Comparison of ENCODE assay signal across 8 cellular contexts in genomic region chr17:2123467-2124251, GRCh38.
A peak's percentile ranks its signal among the peaks of the same experiment; 100 is the strongest.
DNase-seq lines count a peak whose midpoint lies in the region; ATAC-seq lines count a peak whose summit lies in the region.

No MANE protein-coding gene starts in this region.

- H3K4me3 Mint-ChIP-seq in activated CD4-positive, alpha-beta T cell treated with anti-CD3 and anti-CD28 coated beads for 36 hours, result no peak overlapping the region
- no peak overlapping the region for H3K4me3 Mint-ChIP-seq in activated CD8-positive, alpha-beta T cell treated with anti-CD3 and anti-CD28 coated beads, Interleukin-2, amount 10 ng/mL, durations not matched to agents 7 days and 5 days
- no peak overlapping the region for H3K4me3 Mint-ChIP-seq in stimulated activated effector memory CD8-positive, alpha-beta T cell treated with anti-CD3 and anti-CD28 coated beads, Interleukin-12 subunit alpha, Interleukin-12 subunit beta, amount 100 ng/mL, for 72 hours

- H3K27ac Mint-ChIP-seq in activated CD4-positive, alpha-beta T cell treated with anti-CD3 and anti-CD28 coated beads for 36 hours, result peak overlapping the region; percentile 43
- peak overlapping the region; percentile 77 for H3K27ac Mint-ChIP-seq in activated CD8-positive, alpha-beta T cell treated with anti-CD3 and anti-CD28 coated beads, Interleukin-2, amount 10 ng/mL, durations not matched to agents 7 days and 5 days
- peak overlapping the region; percentile 81 for H3K27ac Mint-ChIP-seq in stimulated activated effector memory CD8-positive, alpha-beta T cell treated with anti-CD3 and anti-CD28 coated beads, Interleukin-12 subunit alpha, Interleukin-12 subunit beta, amount 100 ng/mL, for 72 hours

- no peaks in the 10 kb centered on the region for H3K27me3 Mint-ChIP-seq in activated CD4-positive, alpha-beta T cell treated with anti-CD3 and anti-CD28 coated beads for 36 hours
- H3K27me3 Mint-ChIP-seq in activated CD8-positive, alpha-beta T cell treated with anti-CD3 and anti-CD28 coated beads, Interleukin-2, amount 10 ng/mL, durations not matched to agents 7 days and 5 days (ENCODE audit: low read depth), result no peaks in the 10 kb centered on the region

- no peak for DNase-seq in activated CD4-positive, alpha-beta T cell treated with anti-CD3 and anti-CD28 coated beads for 36 hours
- no peak for DNase-seq in activated CD4-positive, alpha-beta T cell treated with anti-CD3 and anti-CD28 coated beads, Interleukin-2, amount 50 U/mL, for 48 hours
- DNase-seq in activated CD8-positive, alpha-beta T cell treated with anti-CD3 and anti-CD28 coated beads, Interleukin-2, amount 10 ng/mL, durations not matched to agents 7 days and 5 days, result no peak
- peak; percentile 53 for DNase-seq in left cardiac atrium
- no peak for DNase-seq in stimulated activated effector memory CD8-positive, alpha-beta T cell treated with anti-CD3 and anti-CD28 coated beads, Interleukin-12 subunit alpha, Interleukin-12 subunit beta, amount 100 ng/mL, for 72 hours (ENCODE audit: low spot score in 2 of 2)
- no peak for DNase-seq in NCI-H446 (lab: John Stamatoyannopoulos, UW)
- no peak for DNase-seq in occipital lobe (lab: John Stamatoyannopoulos, UW)

- POLR2A ChIA-PET in activated CD4-positive, alpha-beta T cell treated with anti-CD3 and anti-CD28 coated beads for 36 hours (lab: Charles Lee), result no interaction called here
- POLR2A ChIA-PET in activated CD8-positive, alpha-beta T cell treated with anti-CD3 and anti-CD28 coated beads, Interleukin-2, amount 10 ng/mL, durations not matched to agents 7 days and 5 days (lab: Charles Lee), result interaction anchor here (0.9 kb wide), 1 partner anchor 121 kb away, joined by 4 read pairs; no protein-coding TSS in a partner anchor

- H3K4me1 Mint-ChIP-seq in activated CD4-positive, alpha-beta T cell treated with anti-CD3 and anti-CD28 coated beads for 36 hours, result peaks cover 14% of the 10 kb centered on the region
- H3K4me1 Mint-ChIP-seq in activated CD8-positive, alpha-beta T cell treated with anti-CD3 and anti-CD28 coated beads, Interleukin-2, amount 10 ng/mL, durations not matched to agents 7 days and 5 days (ENCODE audit: low read depth), result peaks cover 27% of the 10 kb centered on the region
- H3K4me1 Mint-ChIP-seq in stimulated activated effector memory CD8-positive, alpha-beta T cell treated with anti-CD3 and anti-CD28 coated beads, Interleukin-12 subunit alpha, Interleukin-12 subunit beta, amount 100 ng/mL, for 72 hours, result peaks cover 15% of the 10 kb centered on the region

- CTCF ChIA-PET in activated CD4-positive, alpha-beta T cell treated with anti-CD3 and anti-CD28 coated beads for 36 hours (lab: Charles Lee), result interaction anchor here (0.5 to 1.0 kb wide), 2 partner anchors 17 to 65 kb away, joined by 3 to 4 read pairs; no protein-coding TSS in a partner anchor
- CTCF ChIA-PET in activated CD8-positive, alpha-beta T cell treated with anti-CD3 and anti-CD28 coated beads, Interleukin-2, amount 10 ng/mL, durations not matched to agents 7 days and 5 days (lab: Charles Lee), result interaction anchor here (0.8 to 3.0 kb wide), 11 partner anchors 10 to 292 kb away, joined by 3 to 10 read pairs (median 3); no protein-coding TSS in a partner anchor

- intact Hi-C loops in activated CD4-positive, alpha-beta T cell treated with anti-CD3 and anti-CD28 coated beads for 36 hours (cut with DNase I, micrococcal nuclease), result no loop called here
- intact Hi-C loops in left cardiac atrium (cut with DNase I), result no loop called here

- no peaks in the 10 kb centered on the region for H3K9me3 Mint-ChIP-seq in activated CD4-positive, alpha-beta T cell treated with anti-CD3 and anti-CD28 coated beads for 36 hours (ENCODE audit: low read depth)
- H3K9me3 Mint-ChIP-seq in activated CD8-positive, alpha-beta T cell treated with anti-CD3 and anti-CD28 coated beads, Interleukin-2, amount 10 ng/mL, durations not matched to agents 7 days and 5 days (ENCODE audit: insufficient read depth), result no peaks in the 10 kb centered on the region
- no peaks in the 10 kb centered on the region for H3K9me3 Mint-ChIP-seq in stimulated activated effector memory CD8-positive, alpha-beta T cell treated with anti-CD3 and anti-CD28 coated beads, Interleukin-12 subunit alpha, Interleukin-12 subunit beta, amount 100 ng/mL, for 72 hours

- peaks cover 9% of the 10 kb centered on the region for H3K36me3 Mint-ChIP-seq in activated CD4-positive, alpha-beta T cell treated with anti-CD3 and anti-CD28 coated beads for 36 hours (ENCODE audit: low read depth)
- H3K36me3 Mint-ChIP-seq in activated CD8-positive, alpha-beta T cell treated with anti-CD3 and anti-CD28 coated beads, Interleukin-2, amount 10 ng/mL, durations not matched to agents 7 days and 5 days (ENCODE audit: low read depth), result peaks cover 22% of the 10 kb centered on the region
- H3K36me3 Mint-ChIP-seq in stimulated activated effector memory CD8-positive, alpha-beta T cell treated with anti-CD3 and anti-CD28 coated beads, Interleukin-12 subunit alpha, Interleukin-12 subunit beta, amount 100 ng/mL, for 72 hours, result peaks cover 37% of the 10 kb centered on the region

- ATAC-seq in activated CD4-positive, alpha-beta T cell treated with anti-CD3 and anti-CD28 coated beads for 36 hours, result peak; percentile 55
- ATAC-seq in activated CD8-positive, alpha-beta T cell treated with anti-CD3 and anti-CD28 coated beads, Interleukin-2, amount 10 ng/mL, durations not matched to agents 7 days and 5 days, result peak; percentile 54
- ATAC-seq in left cardiac atrium (peak; percentile 33 to 84), GM18858 (IDR thresholded peaks at IDR 0.05; ENCODE audit: unreplicated experiment) (no peak)
- ATAC-seq in stimulated activated effector memory CD8-positive, alpha-beta T cell treated with anti-CD3 and anti-CD28 coated beads, Interleukin-12 subunit alpha, Interleukin-12 subunit beta, amount 100 ng/mL, for 72 hours, result peak; percentile 31
